ENCODE assay signal across 6 cellular contexts in the genomic region with DNA sequence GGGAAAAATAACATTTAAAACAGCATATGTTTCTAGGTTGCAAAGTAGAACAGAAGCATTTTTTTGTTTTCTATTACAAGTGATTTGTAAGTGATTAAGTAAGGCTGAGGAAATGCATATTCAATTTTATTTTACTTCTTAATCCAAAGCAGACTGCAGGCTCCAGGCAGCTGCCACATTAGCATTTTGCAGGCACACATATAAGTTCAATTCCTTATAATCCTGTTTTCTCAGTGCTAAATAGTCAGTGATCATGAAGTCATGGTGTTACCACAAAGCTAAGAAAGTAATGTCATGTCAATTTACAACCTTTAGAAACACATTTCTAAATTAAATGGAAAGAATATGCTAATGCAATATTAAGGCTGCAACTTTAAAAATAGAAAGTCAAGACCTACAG.
"Had no signal": no experiment of that assay in that cellular context is flagged by ENCODE, and none has a peak within 500 bp of the region (broad histone marks: within the 10 kb centered on the region; RNA-seq: fewer than 3 reads in every experiment).

No MANE protein-coding gene starts in this region.

- DNase-seq: H9, HCEC 1CT, IMR-90, KG1 had no signal

- ATAC-seq: GM23338, K562 had no signal

- H3K4me3 ChIP-seq: GM23338, K562 had no signal
